ENCODE assay signal across 22 cellular contexts in genomic region chr1:8747879-8748825, GRCh38.
"Had no signal": no experiment of that assay in that cellular context is flagged by ENCODE, and none has a peak within 500 bp of the region (broad histone marks: within the 10 kb centered on the region; RNA-seq: fewer than 3 reads in every experiment).

No MANE protein-coding gene starts in this region.

- H3K4me1 ChIP-seq: ascending aorta had no signal

- H3K4me3 Mint-ChIP-seq: activated B cell treated with CpG ODN at 0.5 μM for 24 hours; activated CD4-positive, alpha-beta memory T cell treated with anti-CD3 and anti-CD28 coated beads for 36 hours; activated CD8-positive, alpha-beta memory T cell treated with anti-CD3 and anti-CD28 coated beads, Interleukin-2, amount 10 ng/mL, durations not matched to agents 7 days and 5 days; mesothelial cell of epicardium; nephron; stimulated activated naive CD8-positive, alpha-beta T cell treated with anti-CD3 and anti-CD28 coated beads, Interleukin-15, Interleukin-2, amounts not matched to agents 100 ng/mL and 50 ng/mL, for 24 hours; T-cell; type B pancreatic cell had no signal

- H3K4me2 ChIP-seq: hepatocyte had no signal

- H3K27ac Mint-ChIP-seq: activated B cell treated with CpG ODN at 0.5 μM for 24 hours; activated CD4-positive, alpha-beta memory T cell treated with anti-CD3 and anti-CD28 coated beads for 36 hours; activated CD8-positive, alpha-beta memory T cell treated with anti-CD3 and anti-CD28 coated beads, Interleukin-2, amount 10 ng/mL, durations not matched to agents 7 days and 5 days; mesothelial cell of epicardium; stimulated activated naive CD8-positive, alpha-beta T cell treated with anti-CD3 and anti-CD28 coated beads, Interleukin-15, Interleukin-2, amounts not matched to agents 100 ng/mL and 50 ng/mL, for 24 hours; T-cell; type B pancreatic cell had no signal

- H3K9me3 ChIP-seq: ascending aorta, right atrium auricular region, suprapubic skin had no signal

- DNase-seq: activated B cell treated with CpG ODN at 0.5 μM for 24 hours; activated CD4-positive, alpha-beta memory T cell treated with anti-CD3 and anti-CD28 coated beads for 36 hours; activated CD4-positive, alpha-beta T cell treated with anti-CD3 and anti-CD28 coated beads for 4 hours; activated CD8-positive, alpha-beta memory T cell treated with anti-CD3 and anti-CD28 coated beads, Interleukin-2, amount 10 ng/mL, durations not matched to agents 7 days and 5 days; dermis blood vessel endothelial cell; effector memory CD4-positive, alpha-beta T cell; foreskin fibroblast; islet precursor cell; posterior cingulate gyrus; stimulated activated CD4-positive, alpha-beta T cell treated with anti-CD3 and anti-CD28 coated beads, Interleukin-12 subunit alpha, Interleukin-12 subunit beta, amount 100 ng/mL, for 4 hours; stimulated activated CD4-positive, alpha-beta T cell treated with anti-CD3 and anti-CD28 coated beads, Interleukin-1b, Interleukin-23, amount 100 ng/mL, for 48 hours; stimulated activated CD8-positive, alpha-beta memory T cell treated with anti-CD3 and anti-CD28 coated beads, Interleukin-4, amount 100 ng/mL, for 48 hours; T-cell had no signal

- H3K27ac ChIP-seq: ascending aorta, hepatocyte, right atrium auricular region, suprapubic skin had no signal

- H3K27me3 ChIP-seq: ascending aorta, hepatocyte, right atrium auricular region, suprapubic skin had no signal

- H3K27me3 Mint-ChIP-seq: activated B cell treated with CpG ODN at 0.5 μM for 24 hours; activated CD4-positive, alpha-beta memory T cell treated with anti-CD3 and anti-CD28 coated beads for 36 hours; activated CD8-positive, alpha-beta memory T cell treated with anti-CD3 and anti-CD28 coated beads, Interleukin-2, amount 10 ng/mL, durations not matched to agents 7 days and 5 days; stimulated activated naive CD8-positive, alpha-beta T cell treated with anti-CD3 and anti-CD28 coated beads, Interleukin-15, Interleukin-2, amounts not matched to agents 100 ng/mL and 50 ng/mL, for 24 hours; T-cell; type B pancreatic cell had no signal

- H2AFZ ChIP-seq: hepatocyte had no signal

- H3K36me3 ChIP-seq: ascending aorta, right atrium auricular region, suprapubic skin had no signal

- ATAC-seq: activated CD8-positive, alpha-beta memory T cell treated with anti-CD3 and anti-CD28 coated beads, Interleukin-2, amount 10 ng/mL, durations not matched to agents 7 days and 5 days; left lobe of liver; T-cell had no signal

- H3K36me3 Mint-ChIP-seq: activated CD4-positive, alpha-beta memory T cell treated with anti-CD3 and anti-CD28 coated beads for 36 hours had no signal

- H3K4me3 ChIP-seq: ascending aorta, hepatocyte, right atrium auricular region, suprapubic skin had no signal

- H3K9me3 Mint-ChIP-seq: activated B cell treated with CpG ODN at 0.5 μM for 24 hours; activated CD4-positive, alpha-beta memory T cell treated with anti-CD3 and anti-CD28 coated beads for 36 hours; mesothelial cell of epicardium; nephron; stimulated activated naive CD8-positive, alpha-beta T cell treated with anti-CD3 and anti-CD28 coated beads, Interleukin-15, Interleukin-2, amounts not matched to agents 100 ng/mL and 50 ng/mL, for 24 hours; T-cell had no signal
